Comparison of ENCODE assay signal across 18 cellular contexts in the genomic region with DNA sequence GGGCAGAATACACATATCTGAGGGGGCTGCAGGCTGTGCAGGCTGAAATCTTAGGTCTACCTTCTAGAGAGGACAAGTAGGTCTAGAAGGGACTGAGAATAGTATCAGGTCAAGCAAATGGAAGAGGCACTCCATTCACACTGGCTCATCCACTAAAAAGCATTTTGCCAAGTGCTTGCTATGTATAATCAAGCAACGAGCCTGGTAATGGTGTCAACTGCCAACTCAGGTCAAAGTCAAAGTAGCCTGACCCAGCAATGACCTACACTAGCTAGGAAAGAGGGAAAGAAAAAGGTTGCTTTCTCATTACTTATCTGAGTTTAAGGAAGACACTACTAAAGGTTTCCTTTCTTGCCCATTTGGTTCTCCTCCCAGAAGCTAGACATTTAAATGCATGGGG. TPM values are rescaled to one million over a fixed set of nuclear protein-coding genes. Genes with fewer than 3 reads are reported as not detected.
A peak's percentile ranks its signal among the peaks of the same experiment; 100 is the strongest.
DNase-seq lines count a peak whose midpoint lies in the region; ATAC-seq and TF ChIP-seq lines count a peak whose summit lies in the region.
"Had no signal": no experiment of that assay in that cellular context is flagged by ENCODE, and none has a peak within 500 bp of the region (broad histone marks: within the 10 kb centered on the region; RNA-seq: fewer than 3 reads in every experiment).

No MANE protein-coding gene starts in this region.

- intact Hi-C loops in Right ventricle myocardium superior (cut with DNase I) (no loop called here), cardiac septum (cut with DNase I) (no loop called here), left ventricle myocardium inferior (cut with micrococcal nuclease) (no loop called here)

- peak; percentile 75 for ATAC-seq in Right ventricle myocardium superior (ENCODE audit: poor library complexity)
- peak; percentile 89 for ATAC-seq in left lobe of liver
- no peak for ATAC-seq in esophagus mucosa
- ATAC-seq: GM12878 had no signal

- no peak for TF ChIP-seq CTCF in left ventricle myocardium inferior (IDR thresholded peaks at IDR 0.05; ENCODE audit: borderline replicate concordance)

- peaks cover 56% of the 10 kb centered on the region for H3K4me1 ChIP-seq in left ventricle myocardium inferior
- H3K4me1 ChIP-seq: BE2C had no signal

- DNase-seq in Right ventricle myocardium superior = no peak
- no peak for DNase-seq in cardiac septum (ENCODE audit: low spot score)
- no peak for DNase-seq in left ventricle myocardium inferior
- peak; percentile 71 for DNase-seq in left lobe of liver (ENCODE audit: low spot score)
- DNase-seq in effector CD4-positive, alpha-beta T cell = no peak
- DNase-seq: ACHN; BE2C; C1 segment of cervical spinal cord; CD4-positive, CD25-positive, alpha-beta regulatory T cell; CD8-positive, alpha-beta memory T cell; COR-L47; DMS 273 treated with DMSO at 0.1 percent for 48 hours; DMS53; DND-41; EL; H9 had no signal

- peaks cover 9% of the 10 kb centered on the region for H3K36me3 ChIP-seq in left ventricle myocardium inferior
- H3K36me3 ChIP-seq: BE2C had no signal

- no peaks in the 10 kb centered on the region for H3K27me3 ChIP-seq in left ventricle myocardium inferior (ENCODE audit: low read depth)

- H3K27ac ChIP-seq in left ventricle myocardium inferior (replicated peaks) = peak overlapping the region; percentile 65

- no peak overlapping the region for H3K4me3 ChIP-seq in left ventricle myocardium inferior
- H3K4me3 ChIP-seq: GM12878 had no signal

- no peaks in the 10 kb centered on the region for H3K9me3 ChIP-seq in left ventricle myocardium inferior (replicated peaks)
- H3K9me3 ChIP-seq: BE2C had no signal

RNA-seq across cellular contexts. Expression of a gene that starts 10.8 kb away (rescaled TPM):
- total RNA-seq in Right ventricle myocardium superior (19.7 TPM), cardiac septum (14.2 TPM), left ventricle myocardium inferior (19.2 TPM), left lobe of liver (24.7 TPM), esophagus mucosa (1.7 TPM)
- total RNA-seq: CD8-positive, alpha-beta memory T cell; GM12878 had no signal
